8 cellular contexts compared by ENCODE assay signal in the genomic region with DNA sequence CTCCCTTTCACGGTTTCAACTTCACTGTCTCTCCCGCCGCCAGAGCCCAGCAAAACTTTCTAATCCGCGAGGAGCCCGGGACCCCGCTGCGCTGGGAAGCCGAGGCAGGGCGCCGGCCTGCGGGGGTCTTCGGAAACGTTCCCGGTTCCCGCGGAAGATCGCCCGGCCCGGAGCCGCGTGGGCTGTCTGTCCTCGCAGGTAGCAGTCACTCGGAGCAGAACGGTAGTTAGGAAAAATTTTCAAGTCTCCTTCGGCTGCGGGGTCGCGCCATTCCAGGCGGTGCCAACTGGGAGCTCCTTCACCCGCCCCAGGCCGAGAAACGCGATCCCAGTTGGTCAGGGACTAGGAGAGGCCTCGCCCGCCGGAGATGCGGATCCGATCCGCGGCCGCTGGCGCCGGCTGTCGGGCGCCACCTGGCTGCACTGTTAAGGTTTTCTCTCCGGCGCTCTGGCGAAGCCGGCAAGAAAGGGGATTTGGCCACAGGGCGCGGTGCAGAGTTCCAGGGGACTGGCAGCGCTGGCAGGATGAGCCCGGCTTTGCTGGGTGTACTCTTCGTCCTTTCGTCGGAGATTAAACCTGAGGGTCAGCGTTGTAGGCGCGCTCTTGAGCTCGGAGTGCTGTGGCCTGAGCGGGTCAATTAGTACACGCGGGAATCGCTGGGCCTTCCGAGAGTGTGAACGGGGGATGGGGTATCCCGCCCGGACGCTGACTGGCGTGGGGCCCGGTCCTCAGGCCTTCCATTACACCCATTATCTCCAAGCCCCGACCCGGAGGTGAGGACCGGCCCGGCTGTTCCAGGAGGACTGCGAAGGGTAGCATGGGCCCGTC.
DNase-seq lines count a peak whose midpoint lies in the region; ATAC-seq and TF ChIP-seq lines count a peak whose summit lies in the region.

No MANE protein-coding gene starts in this region.

- DNase-seq in BJ (ENCODE audit: low read depth) (peak; percentile 7), NCI-H2081 (lab: John Stamatoyannopoulos, UW) (peak; percentile 63 to 72), caudate nucleus (lab: John Stamatoyannopoulos, UW) (peak in 57 of 61 donors; percentile 27 to 85 (median 65)), iPS-NIHi11 (ENCODE audit: low spot score) (peak; percentile 90), NCI-H774 (lab: John Stamatoyannopoulos, UW) (no peak)
- DNase-seq in activated CD4-positive, CD25-positive, alpha-beta regulatory T cell (lab: John Stamatoyannopoulos, UW) = peak; percentile 28 to 48 (median 34)

- no peak overlapping the region for H3K27ac ChIP-seq in caudate nucleus (ENCODE audit: low read depth, low read length)

- H3K27me3 ChIP-seq in BJ (ENCODE audit: control insufficient read depth, insufficient read depth, low read length) (peaks cover 4% of the 10 kb centered on the region), skeletal muscle satellite cell (ENCODE audit: control insufficient read depth, insufficient read depth, low read length) (peaks cover 29% of the 10 kb centered on the region)

- peak overlapping the region; percentile 78 for H3K9ac ChIP-seq in skeletal muscle satellite cell (ENCODE audit: low read depth, low read length)

- TF ChIP-seq CTCF in BJ (IDR thresholded peaks at IDR 0.05; ENCODE audit: insufficient read depth, low read depth, low read length) = peak; percentile 87

- no peaks in the 10 kb centered on the region for H3K9me3 ChIP-seq in skeletal muscle satellite cell (replicated peaks; ENCODE audit: low read length)

- peak; percentile 66 for ATAC-seq in GM21529 (IDR thresholded peaks at IDR 0.05; ENCODE audit: unreplicated experiment)

- H3K4me3 ChIP-seq in BJ (ENCODE audit: low read depth, low read length) (peak overlapping the region; percentile 41), skeletal muscle satellite cell (ENCODE audit: low read length) (peak overlapping the region; percentile 72)

- CTCF ChIA-PET in BJ (lab: Yijun Ruan, JAX) = interaction anchor here (0.6 to 6.6 kb wide), 29 partner anchors 9 to 393 kb away, joined by 3 to 112 read pairs (median 4); no protein-coding TSS in a partner anchor

- H3K36me3 ChIP-seq in BJ (ENCODE audit: control insufficient read depth, insufficient read depth, low read length) (no peaks in the 10 kb centered on the region), skeletal muscle satellite cell (ENCODE audit: insufficient read depth, low read length) (no peaks in the 10 kb centered on the region)

- peak overlapping the region; percentile 98 for H3K4me2 ChIP-seq in skeletal muscle satellite cell (ENCODE audit: low read length)

- POLR2A ChIA-PET in BJ (lab: Charles Lee) = interaction anchor here (0.6 kb wide), 1 partner anchor 589 kb away, joined by 6 read pairs; no protein-coding TSS in a partner anchor

- peaks cover 12% of the 10 kb centered on the region for H3K4me1 ChIP-seq in skeletal muscle satellite cell (ENCODE audit: control insufficient read depth, insufficient read depth, low read length)
